20 cellular contexts compared by ENCODE assay signal in the genomic region with DNA sequence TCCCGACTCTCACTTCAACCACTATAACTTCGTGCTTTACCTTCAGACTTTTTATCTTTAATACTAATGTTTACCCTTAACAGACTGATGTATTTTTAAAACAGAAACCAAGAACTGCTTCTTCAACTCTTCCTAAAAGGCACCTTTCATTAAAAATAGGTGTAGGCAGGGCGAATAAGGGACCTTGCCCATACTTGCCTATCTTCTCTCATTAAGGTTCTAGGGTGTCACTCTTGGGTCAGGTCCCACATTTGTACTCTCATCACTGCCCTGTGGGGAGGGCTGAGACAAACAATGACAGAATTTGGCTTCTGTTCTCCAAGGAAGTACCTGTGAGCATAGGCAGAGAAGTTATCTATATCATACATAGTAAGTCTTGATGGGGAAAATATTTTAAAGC.
"Had no signal": no experiment of that assay in that cellular context is flagged by ENCODE, and none has a peak within 500 bp of the region (broad histone marks: within the 10 kb centered on the region; RNA-seq: fewer than 3 reads in every experiment).

No MANE protein-coding gene starts in this region.

- H3K27ac Mint-ChIP-seq: activated CD8-positive, alpha-beta memory T cell treated with anti-CD3 and anti-CD28 coated beads, Interleukin-2, amount 10 ng/mL, durations not matched to agents 7 days and 5 days; activated naive CD4-positive, alpha-beta T cell treated with anti-CD3 and anti-CD28 coated beads, Interleukin-2, amount 50 U/mL, for 24 hours; activated T-cell treated with anti-CD3 and anti-CD28 coated beads, Interleukin-2, amount 50 U/mL, for 24 hours; endodermal cell; nephron; stimulated activated memory B cell treated with anti-CD40 and anti-IgM and Interleukin-4, amounts not matched to agents 10 μg/mL and 1 μg/mL and 100 μg/mL, for 72 hours had no signal

- H3K4me3 ChIP-seq: body of pancreas, heart right ventricle, left ventricle myocardium inferior, psoas muscle, right lobe of liver, tibial nerve had no signal

- H3K4me3 Mint-ChIP-seq: activated CD8-positive, alpha-beta memory T cell treated with anti-CD3 and anti-CD28 coated beads, Interleukin-2, amount 10 ng/mL, durations not matched to agents 7 days and 5 days; activated naive CD4-positive, alpha-beta T cell treated with anti-CD3 and anti-CD28 coated beads, Interleukin-2, amount 50 U/mL, for 24 hours; activated T-cell treated with anti-CD3 and anti-CD28 coated beads, Interleukin-2, amount 50 U/mL, for 24 hours; endodermal cell; nephron; stimulated activated memory B cell treated with anti-CD40 and anti-IgM and Interleukin-4, amounts not matched to agents 10 μg/mL and 1 μg/mL and 100 μg/mL, for 72 hours had no signal

- H3K27ac ChIP-seq: body of pancreas, heart right ventricle, left ventricle myocardium inferior, psoas muscle, right lobe of liver, tibial nerve had no signal

- H3K27me3 Mint-ChIP-seq: activated CD8-positive, alpha-beta memory T cell treated with anti-CD3 and anti-CD28 coated beads, Interleukin-2, amount 10 ng/mL, durations not matched to agents 7 days and 5 days; activated naive CD4-positive, alpha-beta T cell treated with anti-CD3 and anti-CD28 coated beads, Interleukin-2, amount 50 U/mL, for 24 hours; activated T-cell treated with anti-CD3 and anti-CD28 coated beads, Interleukin-2, amount 50 U/mL, for 24 hours; stimulated activated memory B cell treated with anti-CD40 and anti-IgM and Interleukin-4, amounts not matched to agents 10 μg/mL and 1 μg/mL and 100 μg/mL, for 72 hours had no signal

- H3K36me3 Mint-ChIP-seq: activated CD8-positive, alpha-beta memory T cell treated with anti-CD3 and anti-CD28 coated beads, Interleukin-2, amount 10 ng/mL, durations not matched to agents 7 days and 5 days; activated naive CD4-positive, alpha-beta T cell treated with anti-CD3 and anti-CD28 coated beads, Interleukin-2, amount 50 U/mL, for 24 hours; stimulated activated memory B cell treated with anti-CD40 and anti-IgM and Interleukin-4, amounts not matched to agents 10 μg/mL and 1 μg/mL and 100 μg/mL, for 72 hours had no signal

- DNase-seq: activated CD4-positive, alpha-beta T cell treated with anti-CD3 and anti-CD28 coated beads, Interleukin-2, amount 50 U/mL, for 4 hours; activated CD4-positive, CD25-positive, alpha-beta regulatory T cell treated with anti-CD3 and anti-CD28 coated beads, Interleukin-2, amount 50 U/mL, for 72 hours; activated CD8-positive, alpha-beta memory T cell treated with anti-CD3 and anti-CD28 coated beads, Interleukin-2, amount 10 ng/mL, durations not matched to agents 7 days and 5 days; activated effector memory CD4-positive, alpha-beta T cell treated with Interleukin-2 at 50 U/mL for 16 hours; activated T-cell treated with anti-CD3 and anti-CD28 coated beads, Interleukin-2, amount 50 U/mL, for 24 hours; body of pancreas; cerebellar nuclear complex; endodermal cell; foreskin melanocyte; heart right ventricle; kidney; left ventricle myocardium inferior; mesendoderm; psoas muscle; right lobe of liver; T-helper 9 cell had no signal

- ATAC-seq: activated CD8-positive, alpha-beta memory T cell treated with anti-CD3 and anti-CD28 coated beads, Interleukin-2, amount 10 ng/mL, durations not matched to agents 7 days and 5 days; body of pancreas; heart right ventricle; psoas muscle; right lobe of liver; stimulated activated memory B cell treated with anti-CD40 and anti-IgM and Interleukin-4, amounts not matched to agents 10 μg/mL and 1 μg/mL and 100 μg/mL, for 72 hours had no signal

- H3K27me3 ChIP-seq: body of pancreas, heart right ventricle, right lobe of liver, tibial nerve had no signal

- H3K4me1 ChIP-seq: left ventricle myocardium inferior, psoas muscle, right lobe of liver, tibial nerve had no signal

- H3K9me3 Mint-ChIP-seq: activated naive CD4-positive, alpha-beta T cell treated with anti-CD3 and anti-CD28 coated beads, Interleukin-2, amount 50 U/mL, for 24 hours; activated T-cell treated with anti-CD3 and anti-CD28 coated beads, Interleukin-2, amount 50 U/mL, for 24 hours; endodermal cell; nephron; stimulated activated memory B cell treated with anti-CD40 and anti-IgM and Interleukin-4, amounts not matched to agents 10 μg/mL and 1 μg/mL and 100 μg/mL, for 72 hours had no signal

- H3K9me3 ChIP-seq: body of pancreas, heart right ventricle, left ventricle myocardium inferior, psoas muscle, right lobe of liver, tibial nerve had no signal

- H3K36me3 ChIP-seq: heart right ventricle, left ventricle myocardium inferior, right lobe of liver, tibial nerve had no signal

- H3K4me1 Mint-ChIP-seq: activated CD8-positive, alpha-beta memory T cell treated with anti-CD3 and anti-CD28 coated beads, Interleukin-2, amount 10 ng/mL, durations not matched to agents 7 days and 5 days; activated naive CD4-positive, alpha-beta T cell treated with anti-CD3 and anti-CD28 coated beads, Interleukin-2, amount 50 U/mL, for 24 hours; stimulated activated memory B cell treated with anti-CD40 and anti-IgM and Interleukin-4, amounts not matched to agents 10 μg/mL and 1 μg/mL and 100 μg/mL, for 72 hours had no signal
